In genomic region chr10:95228934-95229723, GRCh38 we compare ENCODE assay signal across 1 cellular context.
TF ChIP-seq lines count a peak whose summit lies in the region.

No MANE protein-coding gene starts in this region.

TF ChIP-seq in A549, 52 proteins besides CTCF, POLR2A, EP300 and RAD21 (continued from another document):
- TF ChIP-seq RARB (CRISPR knock-in tag; IDR thresholded peaks at IDR 0.05) (peak; percentile 62; the same call in 1 of the 2 replicates), FOXS1 (CRISPR knock-in tag; IDR thresholded peaks at IDR 0.05) (peak; percentile 20; the same call in 1 of the 2 replicates), HOXB13 (CRISPR knock-in tag; IDR thresholded peaks at IDR 0.05; ENCODE audit: low read depth) (peak; percentile 52; the same call in 1 of the 2 replicates)
